In genomic region chr2:211957799-211958198, GRCh38 we compare ENCODE assay signal across 15 cellular contexts.
A peak's percentile ranks its signal among the peaks of the same experiment; 100 is the strongest.
DNase-seq lines count a peak whose midpoint lies in the region; ATAC-seq and TF ChIP-seq lines count a peak whose summit lies in the region.
"Had no signal": no experiment of that assay in that cellular context is flagged by ENCODE, and none has a peak within 500 bp of the region (broad histone marks: within the 10 kb centered on the region; RNA-seq: fewer than 3 reads in every experiment).

No MANE protein-coding gene starts in this region.

- H3K79me2 ChIP-seq in MM.1S (ENCODE audit: low read length) = no peaks in the 10 kb centered on the region
- H3K79me2 ChIP-seq: parathyroid adenoma had no signal

- H3K4me3 ChIP-seq in MM.1S (ENCODE audit: low read length) = no peak overlapping the region

- TF ChIP-seq CTCF in MM.1S (IDR thresholded peaks at IDR 0.05; ENCODE audit: low read length) = no peak

- DNase-seq in MM.1S (peak; percentile 64), GF-D8 (lab: John Stamatoyannopoulos, UW) (no peak), mesenteric fat pad (ENCODE audit: low spot score) (no peak), islet precursor cell (no peak), nucleus accumbens (lab: John Stamatoyannopoulos, UW) (no peak)
- DNase-seq: activated CD4-positive, alpha-beta memory T cell treated with anti-CD3 and anti-CD28 coated beads for 36 hours; Calu3; foreskin fibroblast; NCI-H345; stimulated activated CD4-positive, alpha-beta T cell treated with anti-CD3 and anti-CD28 coated beads, Interleukin-4, amount 100 ng/mL, for 1 hour had no signal

- no peaks in the 10 kb centered on the region for H4K20me1 ChIP-seq in MM.1S (ENCODE audit: insufficient read depth, low read length)

- peak overlapping the region; percentile 0; the same call in 1 of the 2 replicates for H3K4me2 ChIP-seq in MM.1S (ENCODE audit: low read depth, low read length)

- no peaks in the 10 kb centered on the region for H3K36me3 ChIP-seq in MM.1S (replicated peaks; ENCODE audit: insufficient read depth, low read length)

- H3K9me3 ChIP-seq in MM.1S (replicated peaks; ENCODE audit: insufficient read depth, low read length) = no peaks in the 10 kb centered on the region

- no peaks in the 10 kb centered on the region for H3K27me3 ChIP-seq in MM.1S (replicated peaks; ENCODE audit: insufficient read depth, low read length)

- H3F3A ChIP-seq in MM.1S (ENCODE audit: insufficient read depth, low read length) = no peaks in the 10 kb centered on the region

- no peaks in the 10 kb centered on the region for H3K9me2 ChIP-seq in MM.1S (replicated peaks; ENCODE audit: insufficient read depth, low read length)

- no peak overlapping the region; the same call in 1 of the 2 replicates for H3K9ac ChIP-seq in MM.1S (ENCODE audit: low read length)
- H3K9ac ChIP-seq: parathyroid adenoma had no signal

- ATAC-seq in GM18861 (IDR thresholded peaks at IDR 0.05; ENCODE audit: unreplicated experiment) (peak; percentile 90), GM21390 (IDR thresholded peaks at IDR 0.05; ENCODE audit: unreplicated experiment) (peak; percentile 90), HG03025 (IDR thresholded peaks at IDR 0.05; ENCODE audit: low FRiP score, unreplicated experiment) (peak; percentile 91)
- ATAC-seq: left lobe of liver had no signal

- peak overlapping the region; percentile 33; the same call in 1 of the 2 replicates for H3K27ac ChIP-seq in MM.1S (ENCODE audit: low read length)
- H3K27ac ChIP-seq: parathyroid adenoma had no signal

- peaks cover 5% of the 10 kb centered on the region; the same call in 1 of the 2 replicates for H3K4me1 ChIP-seq in MM.1S (ENCODE audit: low read length)
- H3K4me1 ChIP-seq: parathyroid adenoma had no signal

- H2AFZ ChIP-seq in MM.1S (ENCODE audit: low read length) = no peak overlapping the region
- H2AFZ ChIP-seq: parathyroid adenoma had no signal
